Comparison of ENCODE assay signal across 8 cellular contexts in the genomic region with DNA sequence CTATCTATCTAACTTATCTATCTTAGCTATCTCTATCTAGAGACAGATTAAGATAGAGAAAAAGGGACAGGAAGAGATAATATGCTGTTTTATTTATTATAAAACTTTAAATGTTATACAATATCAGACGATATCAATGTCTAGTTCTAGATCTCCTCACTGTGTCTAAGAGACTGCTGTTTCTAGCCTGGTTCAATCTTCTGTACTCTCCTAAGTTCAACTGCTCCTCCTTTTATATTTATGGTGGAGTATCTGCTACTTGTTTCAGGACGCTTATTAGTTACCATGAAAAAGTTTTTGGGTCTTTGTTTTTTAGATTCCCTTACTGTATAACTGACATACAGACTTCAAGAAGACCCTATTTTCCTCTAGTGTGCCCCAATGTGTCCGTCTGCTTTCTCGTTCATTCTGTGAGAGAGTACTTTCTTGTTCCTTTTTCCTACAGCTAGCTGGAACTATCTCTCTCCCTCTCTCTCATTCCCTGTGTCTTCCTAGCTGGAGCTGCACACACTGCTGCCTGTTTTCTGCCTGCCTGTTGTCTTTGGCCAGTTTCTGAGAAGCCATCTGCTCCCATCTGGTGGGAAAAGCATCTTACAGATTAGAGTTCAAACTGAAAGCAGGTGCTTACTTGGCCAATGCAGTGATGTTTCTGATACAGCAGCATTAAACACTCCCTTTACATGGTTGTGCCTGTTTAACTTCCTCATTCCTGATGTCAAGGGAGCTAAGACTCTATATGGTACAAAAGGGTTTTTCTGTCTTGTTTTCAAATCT. TPM values are rescaled to one million over a fixed set of nuclear protein-coding genes. Genes with fewer than 3 reads are reported as not detected.
A peak's percentile ranks its signal among the peaks of the same experiment; 100 is the strongest.
DNase-seq lines count a peak whose midpoint lies in the region; ATAC-seq and TF ChIP-seq lines count a peak whose summit lies in the region.

No MANE protein-coding gene starts in this region.

- DNase-seq in AG04450 (ENCODE audit: low read depth, low spot score) = peak; percentile 33
- peak; percentile 46 for DNase-seq in SKM-1 treated with dmso at 0.1 percent for 144 hours (lab: John Stamatoyannopoulos, UW; ENCODE audit: unreplicated experiment)
- DNase-seq in naive B cell = peak; percentile 28
- DNase-seq in activated gamma-delta T cell (lab: John Stamatoyannopoulos, UW) = no peak
- DNase-seq in AG20443 (ENCODE audit: low spot score) = no peak
- no peak for DNase-seq in RWPE1 (ENCODE audit: low spot score)

- peaks cover 6 to 33% (median 21%) of the 10 kb centered on the region in 3 donors for H3K4me1 Mint-ChIP-seq in naive B cell

- no peak overlapping the region for H3K27ac ChIP-seq in AG04450 (ENCODE audit: low read depth, low read length)
- no peak overlapping the region for H3K27ac ChIP-seq in RWPE1

- no peaks in the 10 kb centered on the region for H3K9me3 ChIP-seq in AG04450 (ENCODE audit: control insufficient read depth, insufficient read depth, low read length)

- no peaks in the 10 kb centered on the region for H3K9me3 Mint-ChIP-seq in naive B cell

- POLR2A ChIA-PET in AG04450 (lab: Yijun Ruan, JAX) (no interaction called here), RWPE1 (lab: Yijun Ruan, JAX; ENCODE audit: low non-redundant PET) (no interaction called here)

- peak overlapping the region; percentile 91 to 97 (median 95) for H3K27ac Mint-ChIP-seq in naive B cell

- CTCF ChIA-PET in AG04450 (lab: Charles Lee) (interaction anchor here (0.6 to 4.5 kb wide), 17 partner anchors 9 to 624 kb away, joined by 3 to 57 read pairs (median 4); partner anchors contain the start of gene ARL4A), RWPE1 (lab: Yijun Ruan, JAX) (interaction anchor here (0.6 to 1.4 kb wide), 9 partner anchors 12 to 627 kb away, joined by 3 to 5 read pairs (median 3); no protein-coding TSS in a partner anchor)

- no peaks in the 10 kb centered on the region for H3K36me3 Mint-ChIP-seq in naive B cell

- no peaks in the 10 kb centered on the region for H3K27me3 ChIP-seq in AG04450 (ENCODE audit: control insufficient read depth, insufficient read depth, low read length)

- peak overlapping the region; percentile 18 to 90 (median 72) for H3K4me3 Mint-ChIP-seq in naive B cell

- no peaks in the 10 kb centered on the region for H3K27me3 Mint-ChIP-seq in naive B cell

- ATAC-seq in GM18907 (IDR thresholded peaks at IDR 0.05; ENCODE audit: unreplicated experiment) (peak; percentile 68), HG03342 (IDR thresholded peaks at IDR 0.05; ENCODE audit: unreplicated experiment) (peak; percentile 57), naive B cell (ENCODE audit: low read depth in 2 of 2) (peak; percentile 87 to 94)

- TF ChIP-seq CTCF in AG04450 (IDR thresholded peaks at IDR 0.05; ENCODE audit: low read depth, low read length) = no peak
- no peak for TF ChIP-seq CTCF in RWPE1 (conservative IDR thresholded peaks at IDR 0.05; ENCODE audit: low read depth)

- no peak overlapping the region for H3K4me3 ChIP-seq in AG04450 (ENCODE audit: low read depth, low read length)

RNA-seq across cellular contexts. Expression of gene ARL4A, which starts 49.4 kb away (rescaled TPM):
- polyA plus RNA-seq in AG04450 (2011; rRNA removed) (18.3 and 31.0 TPM in 2 replicates), naive B cell (ENCODE audit: low read depth in 6 of 6) (100 to 1,000 TPM; 132 to 231 (median 141) TPM)
- 7.4 and 18.2 TPM in 2 replicates for polyA minus RNA-seq in AG04450 (2011; rRNA and poly(A)+ RNA removed)

Comparison
In these comparisons a context has a peak if more than half of its experiments do, and no peak if none do; other contexts are left out.
1. DNase-seq: peak in AG04450 (single experiment), SKM-1 treated with dmso at 0.1 percent for 144 hours (single experiment) and naive B cell (single experiment); none in activated gamma-delta T cell (single experiment), AG20443 (single experiment) and RWPE1 (single experiment).
2. Peak in every context shown above with its lines, with median percentiles within 50 percentile points of each other: ATAC-seq.